In the genomic region with DNA sequence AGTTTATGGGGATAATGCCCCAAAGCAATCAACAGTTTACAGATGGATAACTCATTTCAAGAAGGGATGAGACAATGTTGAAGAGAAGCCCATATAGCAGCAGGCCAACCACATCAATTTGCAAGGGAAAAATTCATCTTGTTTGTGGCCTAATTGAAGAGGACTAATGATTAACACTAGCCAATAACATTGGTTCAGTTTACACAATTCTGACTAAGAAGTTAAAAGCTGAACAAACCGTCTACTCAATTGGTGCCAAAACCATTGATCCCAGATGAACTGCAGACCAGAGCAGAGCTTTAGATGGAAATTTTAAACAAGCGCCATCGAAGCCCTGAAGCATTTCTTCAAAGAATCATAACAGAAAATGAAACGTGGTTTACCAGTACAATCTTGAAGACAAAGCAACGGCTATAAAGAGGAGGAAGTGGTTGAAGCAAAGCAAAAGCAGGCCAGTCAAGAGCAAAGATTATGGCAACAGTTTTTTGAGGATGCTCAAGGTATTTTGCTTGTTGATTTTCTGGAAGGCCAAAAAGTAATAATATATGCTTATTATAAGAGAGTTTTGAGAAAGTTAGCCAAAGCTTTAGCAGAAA, we compare ENCODE assay signal across 14 cellular contexts. TPM values are rescaled to one million over a fixed set of nuclear protein-coding genes. Genes with fewer than 3 reads are reported as not detected.
A peak's percentile ranks its signal among the peaks of the same experiment; 100 is the strongest.
DNase-seq lines count a peak whose midpoint lies in the region; ATAC-seq and TF ChIP-seq lines count a peak whose summit lies in the region.
"Had no signal": no experiment of that assay in that cellular context is flagged by ENCODE, and none has a peak within 500 bp of the region (broad histone marks: within the 10 kb centered on the region; RNA-seq: fewer than 3 reads in every experiment).

No MANE protein-coding gene starts in this region.

- POLR2A ChIA-PET in T-cell (lab: Charles Lee), result no interaction called here

- H3K27ac Mint-ChIP-seq in T-cell (peak overlapping the region; percentile 84 to 96), natural killer cell (peak overlapping the region; percentile 36 to 42), endothelial cell (ENCODE audit: unreplicated experiment) (no peak overlapping the region)

- H3K9me3 ChIP-seq in gastrocnemius medialis, result no peaks in the 10 kb centered on the region
- H3K9me3 ChIP-seq: Caco-2, sigmoid colon, testis had no signal

- H3K27ac ChIP-seq in gastrocnemius medialis, result no peak overlapping the region
- H3K27ac ChIP-seq: sigmoid colon, testis had no signal

- TF ChIP-seq CTCF in natural killer cell (IDR thresholded peaks at IDR 0.05), result no peak
- TF ChIP-seq CTCF in endothelial cell (IDR thresholded peaks at IDR 0.05; ENCODE audit: unreplicated experiment), result no peak
- TF ChIP-seq CTCF in gastrocnemius medialis (IDR thresholded peaks at IDR 0.05 in 4 of 5, conservative IDR thresholded peaks at IDR 0.05 in 1 of 5), result no peak

- intact Hi-C loops in natural killer cell (cut with micrococcal nuclease) (no loop called here), gastrocnemius medialis (cut with DNase I; ENCODE audit: low total_unique reads) (no loop called here)

- no peak for TF ChIP-seq POLR2A in gastrocnemius medialis (IDR thresholded peaks at IDR 0.05)

- no peaks in the 10 kb centered on the region for H3K27me3 Mint-ChIP-seq in T-cell
- peaks cover 8 to 9% of the 10 kb centered on the region in 2 donors for H3K27me3 Mint-ChIP-seq in natural killer cell (ENCODE audit: low read depth in 2 of 2)
- H3K27me3 Mint-ChIP-seq in endothelial cell (ENCODE audit: unreplicated experiment), result no peaks in the 10 kb centered on the region

- in situ Hi-C loops in gastrocnemius medialis (cut with MboI; ENCODE audit: low sequenced_read_pairs in 4 of 4), result no loop called here

- H3K27me3 ChIP-seq in gastrocnemius medialis, result no peaks in the 10 kb centered on the region
- H3K27me3 ChIP-seq: sigmoid colon, testis had no signal

- H3K4me1 Mint-ChIP-seq in T-cell, result peaks cover 21 to 35% (median 21%) of the 10 kb centered on the region in 3 donors
- peaks cover 7 to 9% of the 10 kb centered on the region in 2 donors for H3K4me1 Mint-ChIP-seq in natural killer cell
- H3K4me1 Mint-ChIP-seq in endothelial cell (ENCODE audit: unreplicated experiment), result no peaks in the 10 kb centered on the region

- H3K36me3 Mint-ChIP-seq in T-cell (no peaks in the 10 kb centered on the region), natural killer cell (no peaks in the 10 kb centered on the region), endothelial cell (ENCODE audit: low read depth, unreplicated experiment) (no peaks in the 10 kb centered on the region)

- CTCF ChIA-PET in T-cell (lab: Charles Lee), result interaction anchor here in 1 of 2 donors (1.5 kb wide), 1 partner anchor 11 kb away, joined by 3 read pairs; no protein-coding TSS in a partner anchor

- no peak for DNase-seq in T-cell
- no peak for DNase-seq in natural killer cell
- DNase-seq in NCI-H524 (lab: John Stamatoyannopoulos, UW), result no peak
- no peak for DNase-seq in endothelial cell (ENCODE audit: low spot score)
- DNase-seq in gastrocnemius medialis, result no peak
- DNase-seq: activated CD8-positive, alpha-beta memory T cell treated with anti-CD3 and anti-CD28 coated beads for 24 hours; aorta; Caco-2; effector CD4-positive, alpha-beta T cell; NCI-H1105; sigmoid colon; testis had no signal

- H3K4me3 ChIP-seq in gastrocnemius medialis, result no peak overlapping the region
- H3K4me3 ChIP-seq: sigmoid colon, testis had no signal

- H3K4me1 ChIP-seq in gastrocnemius medialis, result no peaks in the 10 kb centered on the region
- H3K4me1 ChIP-seq: Caco-2, sigmoid colon, testis had no signal

- ATAC-seq in GM18909 (IDR thresholded peaks at IDR 0.05; ENCODE audit: poor library complexity, unreplicated experiment), result peak; percentile 64
- ATAC-seq in HG02623 (IDR thresholded peaks at IDR 0.05; ENCODE audit: unreplicated experiment), result peak; percentile 55
- peak; percentile 83 to 95 (median 94) for ATAC-seq in T-cell (replicated peaks in 1 of 4)
- peak; percentile 43 to 60 (median 50) for ATAC-seq in natural killer cell
- ATAC-seq in gastrocnemius medialis, result no peak

- no peaks in the 10 kb centered on the region for H3K36me3 ChIP-seq in gastrocnemius medialis
- H3K36me3 ChIP-seq: sigmoid colon had no signal

- H3K9me3 Mint-ChIP-seq in T-cell, result peaks cover 0 to 11% (median 5%) of the 10 kb centered on the region in 3 donors
- no peaks in the 10 kb centered on the region for H3K9me3 Mint-ChIP-seq in natural killer cell
- H3K9me3 Mint-ChIP-seq in endothelial cell (ENCODE audit: unreplicated experiment), result no peaks in the 10 kb centered on the region

- H3K4me3 Mint-ChIP-seq in T-cell, result peak overlapping the region in 2 of 3 donors; percentile 1
- no peak overlapping the region for H3K4me3 Mint-ChIP-seq in natural killer cell
- no peak overlapping the region for H3K4me3 Mint-ChIP-seq in endothelial cell (ENCODE audit: unreplicated experiment)

RNA-seq across cellular contexts. Expression of a gene that starts 20.5 kb away (rescaled TPM):
- total RNA-seq in T-cell, result 100 to 1,000 TPM in 1 of 5 donors, 10 to 100 TPM in 4; 58.8 to 115 (median 65.3) TPM
- 100 to 1,000 TPM; 117 to 130 (median 124) TPM for total RNA-seq in natural killer cell
- 59.6 TPM for total RNA-seq in endothelial cell (ENCODE audit: unreplicated experiment)
- 10 to 100 TPM; 37.2 to 77.1 (median 42.5) TPM for total RNA-seq in gastrocnemius medialis

Comparison
In these comparisons a context has a peak if more than half of its experiments do, and no peak if none do; other contexts are left out.
1. ATAC-seq: peak in GM18909 (single experiment), HG02623 (single experiment), T-cell (4 of 4) and natural killer cell (3 of 3); none in gastrocnemius medialis (0 of 2).
2. H3K4me3 Mint-ChIP-seq: peak in T-cell (2 of 3); none in natural killer cell (single experiment) and endothelial cell (single experiment).